In the genomic region with DNA sequence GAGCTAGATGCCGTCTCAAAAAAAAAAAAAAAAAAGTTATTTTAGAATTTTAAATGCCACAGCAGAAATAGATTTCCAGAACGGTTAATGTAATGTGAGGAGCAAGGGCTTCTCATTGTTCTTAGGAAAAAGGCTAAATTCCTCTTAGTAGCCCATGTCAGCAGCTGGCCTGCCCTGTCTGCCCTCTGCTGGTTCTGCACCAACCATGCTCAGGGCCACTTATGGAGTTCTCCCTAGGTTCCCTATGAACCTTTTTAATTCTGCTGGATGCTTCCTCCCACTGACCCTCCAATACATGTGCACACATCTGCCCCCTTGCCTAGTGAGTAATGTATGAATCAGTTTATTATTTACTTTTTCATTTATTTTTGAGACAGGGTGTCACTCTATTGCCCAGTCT, we compare ENCODE assay signal across 17 cellular contexts. TPM values are rescaled to one million over a fixed set of nuclear protein-coding genes. Genes with fewer than 3 reads are reported as not detected.
DNase-seq lines count a peak whose midpoint lies in the region; ATAC-seq and TF ChIP-seq lines count a peak whose summit lies in the region.
"Had no signal": no experiment of that assay in that cellular context is flagged by ENCODE, and none has a peak within 500 bp of the region (broad histone marks: within the 10 kb centered on the region; RNA-seq: fewer than 3 reads in every experiment).

No MANE protein-coding gene starts in this region.

- H3K9me2 ChIP-seq in PC-3 (replicated peaks; ENCODE audit: low read length), result no peaks in the 10 kb centered on the region

- H3K27me3 ChIP-seq in H7 (ENCODE audit: control insufficient read depth, insufficient read depth, low read length) (no peaks in the 10 kb centered on the region), PC-3 (ENCODE audit: low read length) (peaks cover 6% of the 10 kb centered on the region; the same call in 1 of the 2 replicates), trophoblast cell (ENCODE audit: insufficient read depth, low read length) (no peaks in the 10 kb centered on the region), suprapubic skin (no peaks in the 10 kb centered on the region)
- H3K27me3 ChIP-seq: gastrocnemius medialis had no signal

- H4K91ac ChIP-seq in trophoblast cell (ENCODE audit: low read depth, low read length), result no peak overlapping the region

- TF ChIP-seq CTCF in PC-3 (conservative IDR thresholded peaks at IDR 0.05; ENCODE audit: low read depth, low read length) (peak; percentile 42), fibroblast of pulmonary artery (IDR thresholded peaks at IDR 0.05; ENCODE audit: low read length, missing control alignments) (no peak), suprapubic skin (IDR thresholded peaks at IDR 0.05) (no peak)

- no peaks in the 10 kb centered on the region for H3K27me3 Mint-ChIP-seq in activated T-cell treated with anti-CD3 and anti-CD28 coated beads, Interleukin-2, amount 50 U/mL, for 4 hours (ENCODE audit: low read depth)
- H3K27me3 Mint-ChIP-seq: natural killer cell treated with Interleukin-12 subunit alpha and Interleukin-12 subunit beta and Interleukin-15 and Interleukin-18, amount 100 ng/mL, for 72 hours had no signal

- H3K23ac ChIP-seq in trophoblast cell (ENCODE audit: low read length), result no peak overlapping the region

- H2BK5ac ChIP-seq in trophoblast cell (ENCODE audit: low read depth, low read length, poor library complexity), result no peak overlapping the region

- no peaks in the 10 kb centered on the region for H3K4me1 Mint-ChIP-seq in activated T-cell treated with anti-CD3 and anti-CD28 coated beads, Interleukin-2, amount 50 U/mL, for 4 hours (ENCODE audit: low read depth)

- WGBS in trophoblast cell (ENCODE audit: extremely low coverage, insufficient coverage, insufficient read length), result no CpG with 5 or more reads among the region's 2 CpGs
- WGBS in suprapubic skin, result 79% methylated on average over 2 of the region's 2 CpGs

- H4K12ac ChIP-seq in trophoblast cell (ENCODE audit: low read depth, low read length), result no peak overlapping the region

- H2AFZ ChIP-seq in PC-3 (ENCODE audit: low read length), result no peak overlapping the region
- no peak overlapping the region for H2AFZ ChIP-seq in trophoblast cell (ENCODE audit: insufficient read depth, low read length, poor library complexity)

- intact Hi-C loops in PC-3 (cut with micrococcal nuclease), result no loop called here

- H2BK120ac ChIP-seq in trophoblast cell (ENCODE audit: insufficient read depth, low read length, poor library complexity), result no peak overlapping the region

- TF ChIP-seq EP300 in suprapubic skin (IDR thresholded peaks at IDR 0.05), result no peak

- H3K4me1 ChIP-seq in PC-3 (ENCODE audit: insufficient read depth, low read length) (no peaks in the 10 kb centered on the region), trophoblast cell (ENCODE audit: control insufficient read depth in 1 of 2, insufficient read depth in 2 of 2, low read length in 2 of 2) (no peaks in the 10 kb centered on the region), suprapubic skin (no peaks in the 10 kb centered on the region)
- H3K4me1 ChIP-seq: gastrocnemius medialis had no signal

- no peak overlapping the region for H3K14ac ChIP-seq in trophoblast cell (ENCODE audit: low read length)

- CTCF ChIA-PET in PC-3 (lab: Charles Lee), result no interaction called here

- H4K8ac ChIP-seq in trophoblast cell (ENCODE audit: low read depth, low read length), result no peak overlapping the region

- no peak overlapping the region for H2BK12ac ChIP-seq in trophoblast cell (ENCODE audit: low read length)

- H3K36me3 Mint-ChIP-seq in activated T-cell treated with anti-CD3 and anti-CD28 coated beads, Interleukin-2, amount 50 U/mL, for 4 hours (ENCODE audit: insufficient read depth), result no peaks in the 10 kb centered on the region
- H3K36me3 Mint-ChIP-seq: natural killer cell treated with Interleukin-12 subunit alpha and Interleukin-12 subunit beta and Interleukin-15 and Interleukin-18, amount 100 ng/mL, for 72 hours had no signal

- BruUV-seq in PC-3 (replicated peaks; lab: Mats Ljungman, UMichigan), result no TSS peak

- no peaks in the 10 kb centered on the region for H3K79me1 ChIP-seq in trophoblast cell (ENCODE audit: low read length)

- H3K9me3 Mint-ChIP-seq in activated T-cell treated with anti-CD3 and anti-CD28 coated beads, Interleukin-2, amount 50 U/mL, for 4 hours, result no peaks in the 10 kb centered on the region
- H3K9me3 Mint-ChIP-seq: activated T-helper 2 cell treated with anti-CD3 and anti-CD28 coated beads, Interferon-gamma antibody, Interleukin-2, Interleukin-4, amounts not matched to agents 10 μg/mL and 5 μg/mL and 100 μg/mL, durations not matched to agents 14 hours and 24 hours and 36 hours; natural killer cell treated with Interleukin-12 subunit alpha and Interleukin-12 subunit beta and Interleukin-15 and Interleukin-18, amount 100 ng/mL, for 72 hours had no signal

- H3K4me2 ChIP-seq in PC-3 (ENCODE audit: low read length), result no peak overlapping the region
- no peak overlapping the region for H3K4me2 ChIP-seq in trophoblast cell (ENCODE audit: low read length)

- ATAC-seq in PC-3, result peak; percentile 81
- no peak for ATAC-seq in HG03432 (IDR thresholded peaks at IDR 0.05; ENCODE audit: unreplicated experiment)
- no peak for ATAC-seq in activated T-cell treated with anti-CD3 and anti-CD28 coated beads, Interleukin-2, amount 50 U/mL, for 4 hours
- ATAC-seq: gastrocnemius medialis; right cardiac atrium; stimulated activated naive CD8-positive, alpha-beta T cell treated with anti-CD3 and anti-CD28 coated beads, Interleukin-15, Interleukin-2, amounts not matched to agents 100 U/mL and 50 U/mL, for 24 hours had no signal

- H3K18ac ChIP-seq in trophoblast cell (ENCODE audit: low read length), result no peak overlapping the region

- POLR2A ChIA-PET in PC-3 (lab: Charles Lee; ENCODE audit: unreplicated experiment), result no interaction called here

- H3K9ac ChIP-seq in PC-3 (ENCODE audit: low read length) (no peak overlapping the region), trophoblast cell (ENCODE audit: low read length) (no peak overlapping the region)

- H3K36me3 ChIP-seq in H7 (replicated peaks; ENCODE audit: control insufficient read depth, insufficient read depth, low read length) (no peaks in the 10 kb centered on the region; the same call in 1 of the 2 replicates), PC-3 (ENCODE audit: low read depth, low read length) (no peaks in the 10 kb centered on the region), trophoblast cell (ENCODE audit: control insufficient read depth in 1 of 2, insufficient read depth in 2 of 2, low read length in 2 of 2) (no peaks in the 10 kb centered on the region), suprapubic skin (no peaks in the 10 kb centered on the region)
- H3K36me3 ChIP-seq: gastrocnemius medialis had no signal

- TF ChIP-seq POLR2A in suprapubic skin (IDR thresholded peaks at IDR 0.05), result no peak

- H4K20me1 ChIP-seq in PC-3 (ENCODE audit: low read length), result no peaks in the 10 kb centered on the region

- H3K4me3 ChIP-seq in H7 (ENCODE audit: insufficient read depth, low read depth, low read length), result no peak overlapping the region
- no peak overlapping the region for H3K4me3 ChIP-seq in PC-3 (ENCODE audit: low read length)
- H3K4me3 ChIP-seq in fibroblast of pulmonary artery (replicated peaks; ENCODE audit: low read depth, low read length), result no peak overlapping the region
- no peak overlapping the region for H3K4me3 ChIP-seq in trophoblast cell (ENCODE audit: low read depth, low read length)
- no peak overlapping the region for H3K4me3 ChIP-seq in suprapubic skin
- H3K4me3 ChIP-seq: gastrocnemius medialis had no signal

- H3K79me2 ChIP-seq in PC-3 (ENCODE audit: low read length) (no peaks in the 10 kb centered on the region), trophoblast cell (ENCODE audit: control insufficient read depth, insufficient read depth, low read length, poor library complexity) (no peaks in the 10 kb centered on the region)

- no peak overlapping the region for H3K27ac ChIP-seq in PC-3 (ENCODE audit: low read length)
- no peak overlapping the region for H3K27ac ChIP-seq in trophoblast cell (ENCODE audit: low read depth, low read length)
- no peak overlapping the region for H3K27ac ChIP-seq in suprapubic skin
- H3K27ac ChIP-seq: gastrocnemius medialis had no signal

- H3F3A ChIP-seq in PC-3 (ENCODE audit: low read length, unreplicated experiment), result no peaks in the 10 kb centered on the region

- H3K4ac ChIP-seq in trophoblast cell (ENCODE audit: low read depth, low read length), result no peak overlapping the region

- H3K9me3 ChIP-seq in PC-3 (ENCODE audit: low read length) (no peaks in the 10 kb centered on the region), trophoblast cell (ENCODE audit: insufficient read depth, low read depth, low read length) (no peaks in the 10 kb centered on the region), suprapubic skin (no peaks in the 10 kb centered on the region)
- H3K9me3 ChIP-seq: gastrocnemius medialis had no signal

- no peak overlapping the region for H3K4me3 Mint-ChIP-seq in activated T-cell treated with anti-CD3 and anti-CD28 coated beads, Interleukin-2, amount 50 U/mL, for 4 hours
- H3K4me3 Mint-ChIP-seq: natural killer cell treated with Interleukin-12 subunit alpha and Interleukin-12 subunit beta and Interleukin-15 and Interleukin-18, amount 100 ng/mL, for 72 hours had no signal

- DNase-seq in H7 (peak; percentile 67), PC-3 (peak; percentile 35), fibroblast of pulmonary artery (ENCODE audit: low read depth) (peak; percentile 3), trophoblast cell (peak; percentile 38 to 55), suprapubic skin (ENCODE audit: low spot score in 2 of 2) (no peak)
- no peak for DNase-seq in activated T-cell treated with anti-CD3 and anti-CD28 coated beads, Interleukin-2, amount 50 U/mL, for 4 hours
- DNase-seq: activated CD4-positive, alpha-beta T cell treated with anti-CD3 and anti-CD28 coated beads for 48 hours; effector CD4-positive, alpha-beta T cell; gastrocnemius medialis; NCI-H1694; right cardiac atrium; stimulated activated naive CD8-positive, alpha-beta T cell treated with anti-CD3 and anti-CD28 coated beads, Interleukin-15, Interleukin-2, amounts not matched to agents 100 U/mL and 50 U/mL, for 24 hours; SW 1271 had no signal

- H2AK5ac ChIP-seq in trophoblast cell (ENCODE audit: low read length), result no peak overlapping the region

RNA-seq across cellular contexts. Expression of a gene that starts 32.2 kb away (rescaled TPM):
- total RNA-seq in H7 (2014; rRNA removed; shearing (Covaris generic)), result 546 and 887 TPM in 2 replicates
- total RNA-seq in PC-3 (2014; rRNA removed), result not detected in 2 replicates
- polyA plus RNA-seq in trophoblast cell (2013), result 29.0 and 30.3 TPM in 2 replicates
- 1 to 10 TPM; 1.1 to 1.5 (median 1.5) TPM for total RNA-seq in activated T-cell treated with anti-CD3 and anti-CD28 coated beads, Interleukin-2, amount 50 U/mL, for 4 hours
- total RNA-seq in suprapubic skin, result not detected
- total RNA-seq: activated T-helper 2 cell treated with anti-CD3 and anti-CD28 coated beads, Interferon-gamma antibody, Interleukin-2, Interleukin-4, amounts not matched to agents 10 μg/mL and 5 μg/mL and 100 μg/mL, durations not matched to agents 14 hours and 24 hours and 36 hours; gastrocnemius medialis; lower leg skin had no signal
- polyA plus RNA-seq: right cardiac atrium had no signal

RNA-seq across cellular contexts. Expression of a gene that starts 53.2 kb away (rescaled TPM):
- total RNA-seq in H7 (2014; rRNA removed; shearing (Covaris generic)), result 10.3 and 17.7 TPM in 2 replicates
- not detected in 2 replicates for total RNA-seq in PC-3 (2014; rRNA removed)
- 0.44 and 0.54 TPM in 2 replicates for polyA plus RNA-seq in trophoblast cell (2013)
- total RNA-seq in activated T-cell treated with anti-CD3 and anti-CD28 coated beads, Interleukin-2, amount 50 U/mL, for 4 hours, result not detected
- total RNA-seq in suprapubic skin, result not detected
- total RNA-seq: activated T-helper 2 cell treated with anti-CD3 and anti-CD28 coated beads, Interferon-gamma antibody, Interleukin-2, Interleukin-4, amounts not matched to agents 10 μg/mL and 5 μg/mL and 100 μg/mL, durations not matched to agents 14 hours and 24 hours and 36 hours; gastrocnemius medialis; lower leg skin; natural killer cell treated with Interleukin-12 subunit alpha and Interleukin-12 subunit beta and Interleukin-15 and Interleukin-18, amount 100 ng/mL, for 72 hours; right cardiac atrium had no signal
- polyA plus RNA-seq: right cardiac atrium had no signal

Comparison
In these comparisons a context has a peak if more than half of its experiments do, and no peak if none do; other contexts are left out.
1. DNase-seq: peak in H7 (single experiment), PC-3 (single experiment), fibroblast of pulmonary artery (single experiment) and trophoblast cell (2 of 2); none in activated T-cell treated with anti-CD3 and anti-CD28 coated beads, Interleukin-2, amount 50 U/mL, for 4 hours (single experiment) and suprapubic skin (0 of 2).
2. RNA of a gene that starts 32.2 kb away (total RNA-seq): 546 to 887 TPM in H7; 1.1 to 1.5 TPM in activated T-cell treated with anti-CD3 and anti-CD28 coated beads, Interleukin-2, amount 50 U/mL, for 4 hours, not detected in PC-3 and not detected in suprapubic skin; every median in the first group is over 100 times any median in the second.
3. RNA of a gene that starts 53.2 kb away (total RNA-seq): 10.3 to 17.7 TPM in H7; not detected in PC-3, not detected in activated T-cell treated with anti-CD3 and anti-CD28 coated beads, Interleukin-2, amount 50 U/mL, for 4 hours and not detected in suprapubic skin; every median in the first group is over 10 times any median in the second.